24 cellular contexts compared by ENCODE assay signal in the genomic region with DNA sequence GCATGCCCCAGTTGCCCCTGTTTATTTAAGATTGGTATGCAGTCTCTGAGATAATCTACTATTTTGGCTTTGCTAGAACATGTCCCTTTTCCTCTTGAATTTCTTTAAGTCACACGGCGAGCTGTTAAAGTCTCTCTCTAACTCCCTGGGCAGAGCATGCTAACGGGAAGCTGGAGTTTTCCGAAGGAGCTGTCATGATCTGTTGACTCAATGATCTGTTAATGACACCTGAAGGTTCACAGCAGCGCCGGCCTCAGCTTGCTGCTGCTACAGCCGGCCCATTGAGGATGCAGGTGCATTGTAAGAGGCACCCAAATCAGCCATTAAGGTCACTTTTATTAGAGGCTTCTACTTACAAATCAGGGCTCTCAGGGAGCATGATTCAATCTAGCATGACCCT.
"Had no signal": no experiment of that assay in that cellular context is flagged by ENCODE, and none has a peak within 500 bp of the region (broad histone marks: within the 10 kb centered on the region; RNA-seq: fewer than 3 reads in every experiment).

No MANE protein-coding gene starts in this region.

- H3K27ac Mint-ChIP-seq: activated naive CD4-positive, alpha-beta T cell treated with anti-CD3 and anti-CD28 coated beads for 36 hours; activated naive CD8-positive, alpha-beta T cell treated with anti-CD3 and anti-CD28 coated beads, Interleukin-2, amount 10 ng/mL, durations not matched to agents 7 days and 5 days; natural killer cell treated with Interleukin-12 subunit alpha and Interleukin-12 subunit beta and Interleukin-15 and Interleukin-18, amount 100 ng/mL, for 72 hours; type B pancreatic cell had no signal

- H3K27ac ChIP-seq: brain microvascular endothelial cell, coronary artery, dorsolateral prefrontal cortex, heart left ventricle, left ventricle myocardium inferior, skin epidermis, VCaP had no signal

- H3K4me3 Mint-ChIP-seq: activated naive CD4-positive, alpha-beta T cell treated with anti-CD3 and anti-CD28 coated beads for 36 hours; activated naive CD8-positive, alpha-beta T cell treated with anti-CD3 and anti-CD28 coated beads, Interleukin-2, amount 10 ng/mL, durations not matched to agents 7 days and 5 days; natural killer cell treated with Interleukin-12 subunit alpha and Interleukin-12 subunit beta and Interleukin-15 and Interleukin-18, amount 100 ng/mL, for 72 hours; type B pancreatic cell had no signal

- ATAC-seq: activated CD4-positive, CD25-positive, alpha-beta regulatory T cell treated with anti-CD3 and anti-CD28 coated beads, Interleukin-2, amount 50 U/mL, for 24 hours; heart left ventricle; mucosa of descending colon; natural killer cell treated with Interleukin-12 subunit alpha and Interleukin-12 subunit beta and Interleukin-15 and Interleukin-18, amount 100 ng/mL, for 72 hours; sciatic nerve; stimulated activated naive CD8-positive, alpha-beta T cell treated with anti-CD3 and anti-CD28 coated beads, Interleukin-15, Interleukin-2, amounts not matched to agents 100 U/mL and 50 U/mL, for 24 hours had no signal

- DNase-seq: activated CD4-positive, alpha-beta T cell treated with anti-CD3 and anti-CD28 coated beads for 48 hours; activated CD4-positive, alpha-beta T cell treated with anti-CD3 and anti-CD28 coated beads, Interleukin-2, amount 50 U/mL, for 48 hours; activated CD8-positive, alpha-beta memory T cell treated with anti-CD3 and anti-CD28 coated beads for 24 hours; activated effector memory CD4-positive, alpha-beta T cell treated with anti-CD3 and anti-CD28 coated beads, Interleukin-2, amount 50 U/mL, for 16 hours; activated naive CD4-positive, alpha-beta T cell treated with anti-CD3 and anti-CD28 coated beads for 36 hours; activated naive CD8-positive, alpha-beta T cell treated with anti-CD3 and anti-CD28 coated beads, Interleukin-2, amount 10 ng/mL, durations not matched to agents 7 days and 5 days; brain microvascular endothelial cell; dorsolateral prefrontal cortex; effector memory CD4-positive, alpha-beta T cell; heart left ventricle; islet precursor cell; left ventricle myocardium inferior; mucosa of descending colon; stimulated activated CD4-positive, alpha-beta T cell treated with anti-CD3 and anti-CD28 coated beads, Interleukin-12 subunit alpha, Interleukin-12 subunit beta, amount 100 ng/mL, for 4 hours; stimulated activated CD4-positive, alpha-beta T cell treated with anti-CD3 and anti-CD28 coated beads, Interleukin-4, amount 100 ng/mL, for 1 hour; stimulated activated naive CD8-positive, alpha-beta T cell treated with anti-CD3 and anti-CD28 coated beads, Interleukin-15, Interleukin-2, amounts not matched to agents 100 U/mL and 50 U/mL, for 24 hours had no signal

- H3K27me3 ChIP-seq: brain microvascular endothelial cell, dorsolateral prefrontal cortex, heart left ventricle had no signal

- H3K9me3 ChIP-seq: heart left ventricle, left ventricle myocardium inferior, mucosa of descending colon had no signal

- H3K4me1 Mint-ChIP-seq: activated naive CD8-positive, alpha-beta T cell treated with anti-CD3 and anti-CD28 coated beads, Interleukin-2, amount 10 ng/mL, durations not matched to agents 7 days and 5 days had no signal

- H3K36me3 Mint-ChIP-seq: activated naive CD8-positive, alpha-beta T cell treated with anti-CD3 and anti-CD28 coated beads, Interleukin-2, amount 10 ng/mL, durations not matched to agents 7 days and 5 days; type B pancreatic cell had no signal

- H3K36me3 ChIP-seq: brain microvascular endothelial cell, heart left ventricle, left ventricle myocardium inferior had no signal

- H3K9me3 Mint-ChIP-seq: activated naive CD4-positive, alpha-beta T cell treated with anti-CD3 and anti-CD28 coated beads for 36 hours; activated naive CD8-positive, alpha-beta T cell treated with anti-CD3 and anti-CD28 coated beads, Interleukin-2, amount 10 ng/mL, durations not matched to agents 7 days and 5 days; type B pancreatic cell had no signal

- H3K27me3 Mint-ChIP-seq: activated naive CD8-positive, alpha-beta T cell treated with anti-CD3 and anti-CD28 coated beads, Interleukin-2, amount 10 ng/mL, durations not matched to agents 7 days and 5 days; natural killer cell treated with Interleukin-12 subunit alpha and Interleukin-12 subunit beta and Interleukin-15 and Interleukin-18, amount 100 ng/mL, for 72 hours; type B pancreatic cell had no signal

- H3K4me1 ChIP-seq: heart left ventricle, left ventricle myocardium inferior had no signal

- H3K4me3 ChIP-seq: coronary artery, dorsolateral prefrontal cortex, heart left ventricle, left ventricle myocardium inferior, lung, mucosa of descending colon, skin epidermis had no signal
